ENCODE assay signal across 17 cellular contexts in the genomic region with DNA sequence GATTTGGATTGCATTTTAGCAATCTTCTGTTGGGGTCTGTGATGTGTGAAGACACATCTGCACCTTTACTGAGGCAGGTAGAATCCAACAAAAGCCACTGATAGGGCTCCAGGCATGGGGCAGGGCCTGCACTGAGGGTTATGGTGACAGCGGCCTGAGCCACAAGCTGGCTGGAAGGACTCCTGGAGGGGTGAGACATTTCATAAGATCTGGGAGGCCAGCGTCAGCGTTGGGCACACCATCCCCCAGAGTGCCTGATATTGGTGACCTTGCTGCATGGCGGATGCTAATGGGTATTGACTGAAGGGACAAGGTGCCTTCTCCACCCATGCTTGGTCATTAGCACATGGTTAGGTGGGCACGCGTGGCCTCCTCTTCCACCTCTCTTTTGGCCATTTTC.
"Had no signal": no experiment of that assay in that cellular context is flagged by ENCODE, and none has a peak within 500 bp of the region (broad histone marks: within the 10 kb centered on the region; RNA-seq: fewer than 3 reads in every experiment).

No MANE protein-coding gene starts in this region.

- DNase-seq: activated CD4-positive, alpha-beta T cell treated with anti-CD3 and anti-CD28 coated beads, Interleukin-2, amount 50 U/mL, for 1 hour; activated CD4-positive, CD25-positive, alpha-beta regulatory T cell treated with anti-CD3 and anti-CD28 coated beads, Interleukin-2, amount 50 U/mL, for 72 hours; activated CD8-positive, alpha-beta T cell treated with anti-CD3 and anti-CD28 coated beads, Interleukin-2, amount 10 ng/mL, durations not matched to agents 7 days and 5 days; aorta; central memory CD4-positive, alpha-beta T cell; hippocampal formation; kidney glomerular epithelial cell; left lung; stimulated activated CD4-positive, alpha-beta T cell treated with anti-CD3 and anti-CD28 coated beads, Interleukin-2, amount 100 ng/mL, for 48 hours; stimulated activated CD8-positive, alpha-beta memory T cell treated with anti-CD3 and anti-CD28 coated beads, Interleukin-4, amount 100 ng/mL, for 48 hours; stimulated activated naive B cell treated with anti-CD40 and anti-IgM and Interleukin-4, amounts not matched to agents 10 μg/mL and 1 μg/mL and 100 μg/mL, for 72 hours; upper lobe of right lung; WERI-Rb-1 had no signal

- H3K27me3 ChIP-seq: left lung, upper lobe of right lung had no signal

- H3K4me1 ChIP-seq: left lung had no signal

- H3K36me3 ChIP-seq: left lung, upper lobe of right lung, WERI-Rb-1 had no signal

- ATAC-seq: activated CD8-positive, alpha-beta T cell treated with anti-CD3 and anti-CD28 coated beads, Interleukin-2, amount 10 ng/mL, durations not matched to agents 7 days and 5 days; activated naive CD4-positive, alpha-beta T cell treated with anti-CD3 and anti-CD28 coated beads, Interleukin-2, amount 50 U/mL, for 72 hours; left lung; SK-N-SH treated with all-trans-retinoic acid at 6 μM for 48 hours; stimulated activated naive B cell treated with anti-CD40 and anti-IgM and Interleukin-4, amounts not matched to agents 10 μg/mL and 1 μg/mL and 100 μg/mL, for 72 hours; upper lobe of right lung had no signal

- H3K4me3 ChIP-seq: left lung, upper lobe of right lung had no signal

- H3K9me3 ChIP-seq: left lung, upper lobe of right lung had no signal

- H3K27ac ChIP-seq: epithelial cell of prostate, left lung, upper lobe of right lung, WERI-Rb-1 had no signal

- FAIRE-seq: colon had no signal
